Comparison of ENCODE assay signal across 1 cellular context in genomic region chr6:21593927-21594421, GRCh38.
TF ChIP-seq lines count a peak whose summit lies in the region.

No MANE protein-coding gene starts in this region.

TF ChIP-seq in HepG2, 621 proteins besides CTCF, POLR2A, EP300 and RAD21 (continued from another document):
- TF ChIP-seq THAP9 (CRISPR knock-in tag; IDR thresholded peaks at IDR 0.05; ENCODE audit: borderline replicate concordance) (no peak), RNF219 (CRISPR knock-in tag; IDR thresholded peaks at IDR 0.05) (no peak), KLF6 (CRISPR knock-in tag; IDR thresholded peaks at IDR 0.05) (0 out of 2 replicates have a peak, but pooled peaks have one; percentile 24), ZSCAN5A (CRISPR knock-in tag; IDR thresholded peaks at IDR 0.05; ENCODE audit: borderline replicate concordance) (0 out of 2 replicates have a peak, but pooled peaks have one; percentile 40), ZNF292 (CRISPR knock-in tag; IDR thresholded peaks at IDR 0.05; ENCODE audit: borderline replicate concordance, low read depth) (0 out of 2 replicates have a peak, but pooled peaks have one; percentile 1), HNF1A (IDR thresholded peaks at IDR 0.05; ENCODE audit: low read depth) (no peak), HNF1A (CRISPR knock-in tag; IDR thresholded peaks at IDR 0.05; ENCODE audit: borderline replicate concordance) (0 out of 2 replicates have a peak, but pooled peaks have one; percentile 10), CC2D1A (CRISPR knock-in tag; IDR thresholded peaks at IDR 0.05) (no peak), PAX8 (CRISPR knock-in tag; IDR thresholded peaks at IDR 0.05; ENCODE audit: borderline replicate concordance) (no peak), ZNF564 (CRISPR knock-in tag; IDR thresholded peaks at IDR 0.05) (0 out of 2 replicates have a peak, but pooled peaks have one; percentile 37), ZNF362 (CRISPR knock-in tag; IDR thresholded peaks at IDR 0.05; ENCODE audit: borderline replicate concordance) (0 out of 2 replicates have a peak, but pooled peaks have one; percentile 41), ZSCAN21 (CRISPR knock-in tag; IDR thresholded peaks at IDR 0.05; ENCODE audit: borderline replicate concordance) (no peak), ZGPAT (CRISPR knock-in tag; IDR thresholded peaks at IDR 0.05) (peak; percentile 7; the same call in 1 of the 2 replicates), ZSCAN9 (CRISPR knock-in tag; IDR thresholded peaks at IDR 0.05; ENCODE audit: borderline replicate concordance) (peak; percentile 26; the same call in 1 of the 2 replicates), NCOA1 (CRISPR knock-in tag; IDR thresholded peaks at IDR 0.05) (0 out of 2 replicates have a peak, but pooled peaks have one; percentile 30), POLR2G (IDR thresholded peaks at IDR 0.05; ENCODE audit: low read depth, low read length) (0 out of 2 replicates have a peak, but pooled peaks have one; percentile 10), PHF20 (CRISPR knock-in tag; IDR thresholded peaks at IDR 0.05) (no peak), CBX2 (IDR thresholded peaks at IDR 0.05; ENCODE audit: low read depth, low read length) (peak; percentile 65; the same call in 1 of the 2 replicates), CBX2 (CRISPR knock-in tag; IDR thresholded peaks at IDR 0.05; ENCODE audit: low read depth) (no peak), ELF4 (CRISPR knock-in tag; IDR thresholded peaks at IDR 0.05; ENCODE audit: borderline replicate concordance) (no peak), TAF1 (CRISPR knock-in tag; IDR thresholded peaks at IDR 0.05) (0 out of 2 replicates have a peak, but pooled peaks have one; percentile 1), ZNF547 (CRISPR knock-in tag; IDR thresholded peaks at IDR 0.05) (no peak), ZNF850 (CRISPR knock-in tag; conservative IDR thresholded peaks at IDR 0.05) (0 out of 2 replicates have a peak, but pooled peaks have one; percentile 22)
